In the genomic region with DNA sequence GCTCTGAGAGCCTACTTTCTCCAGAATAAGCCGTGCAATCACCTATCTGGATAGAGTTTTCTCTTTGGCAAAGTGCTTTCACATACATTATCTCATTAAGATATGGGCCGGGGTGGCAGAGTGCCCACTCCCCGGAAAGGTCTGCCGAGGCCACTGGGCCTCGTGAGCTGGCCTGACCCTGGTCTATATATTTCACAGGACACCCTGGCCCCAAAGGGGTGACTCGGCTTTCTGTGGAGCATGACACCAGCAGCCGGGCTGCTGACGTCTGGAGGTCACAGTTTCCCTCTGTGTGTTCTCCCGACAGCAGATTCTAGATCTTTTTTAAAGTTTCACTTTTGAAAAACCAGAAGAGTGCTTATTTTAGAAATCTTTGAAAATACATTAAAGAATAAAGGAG, we compare ENCODE assay signal across 12 cellular contexts. TPM values are rescaled to one million over a fixed set of nuclear protein-coding genes. Genes with fewer than 3 reads are reported as not detected.
DNase-seq lines count a peak whose midpoint lies in the region; ATAC-seq, FAIRE-seq and TF ChIP-seq lines count a peak whose summit lies in the region.
"Had no signal": no experiment of that assay in that cellular context is flagged by ENCODE, and none has a peak within 500 bp of the region (broad histone marks: within the 10 kb centered on the region; RNA-seq: fewer than 3 reads in every experiment).

No MANE protein-coding gene starts in this region.

- no peaks in the 10 kb centered on the region for H3F3A ChIP-seq in MM.1S (ENCODE audit: insufficient read depth, low read length)

- ATAC-seq in GM21526 (IDR thresholded peaks at IDR 0.05; ENCODE audit: low FRiP score, unreplicated experiment) (no peak), GM19035 (IDR thresholded peaks at IDR 0.05; ENCODE audit: unreplicated experiment) (no peak)
- ATAC-seq: CD8-positive, alpha-beta T cell had no signal

- peak overlapping the region; percentile 63 for H2AFZ ChIP-seq in MM.1S (ENCODE audit: low read length)

- H3K4me1 ChIP-seq in MM.1S (ENCODE audit: low read length) (no peaks in the 10 kb centered on the region), liver (ENCODE audit: control insufficient read depth in 4 of 4, insufficient read depth in 4 of 4, low read length in 3 of 4) (peaks cover 9 to 38% (median 31%) of the 10 kb centered on the region in 4 donors), small intestine (ENCODE audit: control insufficient read depth in 2 of 2, insufficient read depth in 1 of 2, low read depth in 1 of 2, low read length in 1 of 2) (peaks cover 14 to 19% of the 10 kb centered on the region in 2 donors)

- TF ChIP-seq RAD21 in liver (IDR thresholded peaks at IDR 0.05), result peak in 1 of 2 donors; percentile 18

- H3K79me2 ChIP-seq in MM.1S (ENCODE audit: low read length), result no peaks in the 10 kb centered on the region

- FAIRE-seq in small intestine (lab: Jason Lieb, UNC) (no peak), RCC 7860 (lab: Jason Lieb, UNC) (no peak)

- H3K9me2 ChIP-seq in MM.1S (replicated peaks; ENCODE audit: insufficient read depth, low read length), result no peaks in the 10 kb centered on the region

- H3K36me3 ChIP-seq in MM.1S (replicated peaks; ENCODE audit: insufficient read depth, low read length), result no peaks in the 10 kb centered on the region
- H3K36me3 ChIP-seq in liver (ENCODE audit: control insufficient read depth in 4 of 4, insufficient read depth in 3 of 4, low read depth in 1 of 4, low read length in 3 of 4), result no peaks in the 10 kb centered on the region
- H3K36me3 ChIP-seq in small intestine (ENCODE audit: control insufficient read depth in 2 of 2, insufficient read depth in 2 of 2, low read length in 2 of 2), result no peaks in the 10 kb centered on the region

- H3K27ac ChIP-seq in MM.1S (ENCODE audit: low read length), result peak overlapping the region; percentile 16; the same call in 1 of the 2 replicates
- H3K27ac ChIP-seq in liver (ENCODE audit: low read depth in 1 of 2, low read length in 2 of 2), result peak overlapping the region; percentile 46 to 77
- H3K27ac ChIP-seq in small intestine (ENCODE audit: low read depth in 1 of 2, low read length in 1 of 2), result peak overlapping the region in 1 of 2 donors; percentile 44

- TF ChIP-seq POLR2A in erythroblast (IDR thresholded peaks at IDR 0.05; ENCODE audit: low read length), result no peak

- no peaks in the 10 kb centered on the region for H3K9me3 ChIP-seq in MM.1S (replicated peaks; ENCODE audit: insufficient read depth, low read length)
- no peaks in the 10 kb centered on the region for H3K9me3 ChIP-seq in liver (ENCODE audit: control insufficient read depth in 4 of 4, low read length in 3 of 4)
- H3K9me3 ChIP-seq in small intestine (ENCODE audit: control insufficient read depth, low read depth), result no peaks in the 10 kb centered on the region

- peak overlapping the region; percentile 25; the same call in 1 of the 2 replicates for H3K9ac ChIP-seq in MM.1S (ENCODE audit: low read length)
- H3K9ac ChIP-seq in liver (ENCODE audit: low read depth in 1 of 2, low read length in 2 of 2), result peak overlapping the region; percentile 58 to 64

- TF ChIP-seq CTCF in MM.1S (IDR thresholded peaks at IDR 0.05; ENCODE audit: low read length) (no peak), liver (IDR thresholded peaks at IDR 0.05; ENCODE audit: low read depth, low read length, missing input control) (no peak)

- H4K20me1 ChIP-seq in MM.1S (ENCODE audit: insufficient read depth, low read length), result no peaks in the 10 kb centered on the region

- H3K4me3 ChIP-seq in MM.1S (ENCODE audit: low read length) (no peak overlapping the region), liver (ENCODE audit: low read depth in 1 of 3, low read length in 3 of 3) (no peak overlapping the region), small intestine (ENCODE audit: low read depth in 1 of 2, low read length in 2 of 2) (no peak overlapping the region)

- no peaks in the 10 kb centered on the region for H3K27me3 ChIP-seq in MM.1S (replicated peaks; ENCODE audit: insufficient read depth, low read length)
- no peaks in the 10 kb centered on the region for H3K27me3 ChIP-seq in liver (ENCODE audit: control insufficient read depth in 4 of 4, insufficient read depth in 4 of 4, low read length in 3 of 4)
- no peaks in the 10 kb centered on the region for H3K27me3 ChIP-seq in small intestine (ENCODE audit: control insufficient read depth in 2 of 2, insufficient read depth in 2 of 2, low read length in 2 of 2)
- H3K27me3 ChIP-seq: dorsolateral prefrontal cortex had no signal

- DNase-seq in MM.1S (peak; percentile 15), erythroblast (lab: John Stamatoyannopoulos, UW) (peak; percentile 15 to 36), small intestine (peak; percentile 60), RCC 7860 (ENCODE audit: low spot score) (no peak)
- no peak for DNase-seq in stimulated activated CD4-positive, alpha-beta T cell treated with anti-CD3 and anti-CD28 coated beads, Interleukin-2, amount 100 ng/mL, for 24 hours
- DNase-seq: activated B cell treated with CpG ODN at 0.5 μM for 24 hours; CD8-positive, alpha-beta T cell; NCI-H1694 treated with DMSO at 0.1 percent for 48 hours had no signal

- peak overlapping the region; percentile 41 for H3K4me2 ChIP-seq in MM.1S (ENCODE audit: low read depth, low read length)

- WGBS in liver, result 18% methylated on average over 9 of the region's 9 CpGs
- WGBS in small intestine, 3 donors, result 11 to 31% (median 25%) methylated on average over 9 of the region's 9 CpGs

TF ChIP-seq in liver, 16 proteins besides CTCF, POLR2A, EP300 and RAD21:
- TF ChIP-seq, protein P1, sequence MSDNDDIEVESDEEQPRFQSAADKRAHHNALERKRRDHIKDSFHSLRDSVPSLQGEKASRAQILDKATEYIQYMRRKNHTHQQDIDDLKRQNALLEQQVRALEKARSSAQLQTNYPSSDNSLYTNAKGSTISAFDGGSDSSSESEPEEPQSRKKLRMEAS (IDR thresholded peaks at IDR 0.05), result peak; percentile 13
- peak; percentile 46 for TF ChIP-seq SP1 (IDR thresholded peaks at IDR 0.05)
- TF ChIP-seq, protein P2, sequence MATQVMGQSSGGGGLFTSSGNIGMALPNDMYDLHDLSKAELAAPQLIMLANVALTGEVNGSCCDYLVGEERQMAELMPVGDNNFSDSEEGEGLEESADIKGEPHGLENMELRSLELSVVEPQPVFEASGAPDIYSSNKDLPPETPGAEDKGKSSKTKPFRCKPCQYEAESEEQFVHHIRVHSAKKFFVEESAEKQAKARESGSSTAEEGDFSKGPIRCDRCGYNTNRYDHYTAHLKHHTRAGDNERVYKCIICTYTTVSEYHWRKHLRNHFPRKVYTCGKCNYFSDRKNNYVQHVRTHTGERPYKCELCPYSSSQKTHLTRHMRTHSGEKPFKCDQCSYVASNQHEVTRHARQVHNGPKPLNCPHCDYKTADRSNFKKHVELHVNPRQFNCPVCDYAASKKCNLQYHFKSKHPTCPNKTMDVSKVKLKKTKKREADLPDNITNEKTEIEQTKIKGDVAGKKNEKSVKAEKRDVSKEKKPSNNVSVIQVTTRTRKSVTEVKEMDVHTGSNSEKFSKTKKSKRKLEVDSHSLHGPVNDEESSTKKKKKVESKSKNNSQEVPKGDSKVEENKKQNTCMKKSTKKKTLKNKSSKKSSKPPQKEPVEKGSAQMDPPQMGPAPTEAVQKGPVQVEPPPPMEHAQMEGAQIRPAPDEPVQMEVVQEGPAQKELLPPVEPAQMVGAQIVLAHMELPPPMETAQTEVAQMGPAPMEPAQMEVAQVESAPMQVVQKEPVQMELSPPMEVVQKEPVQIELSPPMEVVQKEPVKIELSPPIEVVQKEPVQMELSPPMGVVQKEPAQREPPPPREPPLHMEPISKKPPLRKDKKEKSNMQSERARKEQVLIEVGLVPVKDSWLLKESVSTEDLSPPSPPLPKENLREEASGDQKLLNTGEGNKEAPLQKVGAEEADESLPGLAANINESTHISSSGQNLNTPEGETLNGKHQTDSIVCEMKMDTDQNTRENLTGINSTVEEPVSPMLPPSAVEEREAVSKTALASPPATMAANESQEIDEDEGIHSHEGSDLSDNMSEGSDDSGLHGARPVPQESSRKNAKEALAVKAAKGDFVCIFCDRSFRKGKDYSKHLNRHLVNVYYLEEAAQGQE (IDR thresholded peaks at IDR 0.05), result peak; percentile 31
- TF ChIP-seq, protein P3, sequence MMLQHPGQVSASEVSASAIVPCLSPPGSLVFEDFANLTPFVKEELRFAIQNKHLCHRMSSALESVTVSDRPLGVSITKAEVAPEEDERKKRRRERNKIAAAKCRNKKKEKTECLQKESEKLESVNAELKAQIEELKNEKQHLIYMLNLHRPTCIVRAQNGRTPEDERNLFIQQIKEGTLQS (IDR thresholded peaks at IDR 0.05), result no peak
- peak; percentile 71 to 84 for TF ChIP-seq RXRA (IDR thresholded peaks at IDR 0.05)
- TF ChIP-seq JUND (IDR thresholded peaks at IDR 0.05), result peak in 1 of 2 donors; percentile 33
- TF ChIP-seq HNF4A (conservative IDR thresholded peaks at IDR 0.05), result peak; percentile 17 to 35
- no peak for TF ChIP-seq FOXA2 (IDR thresholded peaks at IDR 0.05)
- TF ChIP-seq FOXA1 (IDR thresholded peaks at IDR 0.05), result no peak
- TF ChIP-seq TAF1 (conservative IDR thresholded peaks at IDR 0.05), result no peak
- peak; percentile 81 for TF ChIP-seq NR2F2 (IDR thresholded peaks at IDR 0.05)
- TF ChIP-seq HNF4G (IDR thresholded peaks at IDR 0.05), result no peak
- peak; percentile 22 for TF ChIP-seq YY1 (IDR thresholded peaks at IDR 0.05)
- TF ChIP-seq EGR1 (IDR thresholded peaks at IDR 0.05; ENCODE audit: low read depth in 2 of 2), result no peak
- TF ChIP-seq, protein P4, sequence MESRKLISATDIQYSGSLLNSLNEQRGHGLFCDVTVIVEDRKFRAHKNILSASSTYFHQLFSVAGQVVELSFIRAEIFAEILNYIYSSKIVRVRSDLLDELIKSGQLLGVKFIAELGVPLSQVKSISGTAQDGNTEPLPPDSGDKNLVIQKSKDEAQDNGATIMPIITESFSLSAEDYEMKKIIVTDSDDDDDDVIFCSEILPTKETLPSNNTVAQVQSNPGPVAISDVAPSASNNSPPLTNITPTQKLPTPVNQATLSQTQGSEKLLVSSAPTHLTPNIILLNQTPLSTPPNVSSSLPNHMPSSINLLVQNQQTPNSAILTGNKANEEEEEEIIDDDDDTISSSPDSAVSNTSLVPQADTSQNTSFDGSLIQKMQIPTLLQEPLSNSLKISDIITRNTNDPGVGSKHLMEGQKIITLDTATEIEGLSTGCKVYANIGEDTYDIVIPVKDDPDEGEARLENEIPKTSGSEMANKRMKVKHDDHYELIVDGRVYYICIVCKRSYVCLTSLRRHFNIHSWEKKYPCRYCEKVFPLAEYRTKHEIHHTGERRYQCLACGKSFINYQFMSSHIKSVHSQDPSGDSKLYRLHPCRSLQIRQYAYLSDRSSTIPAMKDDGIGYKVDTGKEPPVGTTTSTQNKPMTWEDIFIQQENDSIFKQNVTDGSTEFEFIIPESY (IDR thresholded peaks at IDR 0.05), result no peak
- no peak for TF ChIP-seq GABPA (IDR thresholded peaks at IDR 0.05 in 1 of 2, conservative IDR thresholded peaks at IDR 0.05 in 1 of 2)
TF ChIP-seq in liver: peak in this region for 8.

RNA-seq across cellular contexts. Expression of a gene that starts 27.9 kb away (rescaled TPM):
- 100 to 1,000 TPM in 1 of 2 donors, 10 to 100 TPM in 1; 60.8 to 198 TPM for total RNA-seq in liver
- polyA plus RNA-seq in liver (10 to 100 TPM; 20.9 to 74.3 TPM), small intestine (100 to 1,000 TPM in 1 of 3 donors, 10 to 100 TPM in 2; 14.8 to 100 (median 21.9) TPM)

Comparison
In these comparisons a context has a peak if more than half of its experiments do, and no peak if none do; other contexts are left out.
1. DNase-seq: peak in MM.1S (single experiment), erythroblast (2 of 2) and small intestine (single experiment); none in RCC 7860 (single experiment) and stimulated activated CD4-positive, alpha-beta T cell treated with anti-CD3 and anti-CD28 coated beads, Interleukin-2, amount 100 ng/mL, for 24 hours (0 of 2).